17 cellular contexts compared by ENCODE assay signal in genomic region chr3:187902938-187903337, GRCh38.
"Had no signal": no experiment of that assay in that cellular context is flagged by ENCODE, and none has a peak within 500 bp of the region (broad histone marks: within the 10 kb centered on the region; RNA-seq: fewer than 3 reads in every experiment).

No MANE protein-coding gene starts in this region.

- H3K27ac Mint-ChIP-seq: activated CD4-positive, alpha-beta T cell treated with anti-CD3 and anti-CD28 coated beads, Interleukin-2, amount 10 ng/mL, durations not matched to agents 24 days and 14 days; activated CD8-positive, alpha-beta T cell treated with anti-CD3 and anti-CD28 coated beads, Interleukin-2, amount 10 ng/mL, durations not matched to agents 7 days and 5 days; activated naive CD4-positive, alpha-beta T cell treated with anti-CD3 and anti-CD28 coated beads, Interleukin-2, amount 50 U/mL, for 72 hours; activated T-cell treated with anti-CD3 and anti-CD28 coated beads, Interleukin-2, amount 50 U/mL, for 72 hours had no signal

- H3K4me3 ChIP-seq: coronary artery, heart left ventricle, lung, pancreas, stomach, testis, upper lobe of left lung had no signal

- DNase-seq: activated CD4-positive, alpha-beta T cell treated with anti-CD3 and anti-CD28 coated beads, Interleukin-2, amount 10 ng/mL, durations not matched to agents 24 days and 14 days; activated CD4-positive, CD25-positive, alpha-beta regulatory T cell; activated CD8-positive, alpha-beta memory T cell treated with anti-CD3 and anti-CD28 coated beads, Interleukin-2, amount 50 U/mL, for 48 hours; activated CD8-positive, alpha-beta T cell treated with anti-CD3 and anti-CD28 coated beads, Interleukin-2, amount 10 ng/mL, durations not matched to agents 7 days and 5 days; activated gamma-delta T cell; activated T-cell treated with anti-CD3 and anti-CD28 coated beads, Interleukin-2, amount 50 U/mL, for 72 hours; heart left ventricle; midbrain; stimulated activated CD4-positive, alpha-beta T cell treated with anti-CD3 and anti-CD28 coated beads, Interleukin-1b, Interleukin-23, amount 100 ng/mL, for 48 hours; stomach; T-helper 2 cell; testis; upper lobe of left lung had no signal

- H3K27me3 Mint-ChIP-seq: activated CD4-positive, alpha-beta T cell treated with anti-CD3 and anti-CD28 coated beads, Interleukin-2, amount 10 ng/mL, durations not matched to agents 24 days and 14 days had no signal

- H3K36me3 Mint-ChIP-seq: activated naive CD4-positive, alpha-beta T cell treated with anti-CD3 and anti-CD28 coated beads, Interleukin-2, amount 50 U/mL, for 72 hours had no signal

- H3K4me3 Mint-ChIP-seq: activated CD4-positive, alpha-beta T cell treated with anti-CD3 and anti-CD28 coated beads, Interleukin-2, amount 10 ng/mL, durations not matched to agents 24 days and 14 days; activated CD8-positive, alpha-beta T cell treated with anti-CD3 and anti-CD28 coated beads, Interleukin-2, amount 10 ng/mL, durations not matched to agents 7 days and 5 days; activated T-cell treated with anti-CD3 and anti-CD28 coated beads, Interleukin-2, amount 50 U/mL, for 72 hours had no signal

- H3K27ac ChIP-seq: coronary artery, heart left ventricle, pancreas, stomach, testis, upper lobe of left lung had no signal

- H3K36me3 ChIP-seq: heart left ventricle, pancreas, stomach, upper lobe of left lung had no signal

- H3K9me3 ChIP-seq: heart left ventricle, pancreas, stomach, testis, upper lobe of left lung had no signal

- H3K4me1 ChIP-seq: pancreas, stomach, testis, upper lobe of left lung had no signal

- ATAC-seq: activated CD8-positive, alpha-beta T cell treated with anti-CD3 and anti-CD28 coated beads, Interleukin-2, amount 10 ng/mL, durations not matched to agents 7 days and 5 days; activated naive CD4-positive, alpha-beta T cell treated with anti-CD3 and anti-CD28 coated beads, Interleukin-2, amount 50 U/mL, for 72 hours; activated T-cell treated with anti-CD3 and anti-CD28 coated beads, Interleukin-2, amount 50 U/mL, for 72 hours; heart left ventricle; pancreas had no signal

- H3K9me3 Mint-ChIP-seq: activated CD4-positive, alpha-beta T cell treated with anti-CD3 and anti-CD28 coated beads, Interleukin-2, amount 10 ng/mL, durations not matched to agents 24 days and 14 days had no signal
